Comparison of ENCODE assay signal across 27 cellular contexts in the genomic region with DNA sequence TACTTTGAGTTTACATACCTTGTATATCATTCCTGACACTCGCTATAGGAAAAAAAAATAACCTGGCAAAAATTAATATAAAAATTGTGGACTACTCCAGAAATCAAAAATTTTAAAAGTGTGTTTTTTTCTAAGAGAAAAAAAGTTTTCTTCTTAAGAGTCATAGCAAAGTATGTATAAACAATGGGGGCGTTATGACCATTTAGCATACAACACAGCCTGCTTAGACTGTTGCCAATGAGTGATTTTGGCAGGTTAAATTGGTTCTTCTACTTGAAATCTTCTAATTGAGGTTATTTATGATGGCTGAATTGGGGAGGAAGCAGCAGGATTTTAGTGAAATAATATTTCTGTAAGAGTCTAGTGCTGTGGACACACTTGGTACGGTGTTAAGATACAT.
A peak's percentile ranks its signal among the peaks of the same experiment; 100 is the strongest.
DNase-seq lines count a peak whose midpoint lies in the region; ATAC-seq and TF ChIP-seq lines count a peak whose summit lies in the region.
"Had no signal": no experiment of that assay in that cellular context is flagged by ENCODE, and none has a peak within 500 bp of the region (broad histone marks: within the 10 kb centered on the region; RNA-seq: fewer than 3 reads in every experiment).

No MANE protein-coding gene starts in this region.

- no peak overlapping the region for H2BK5ac ChIP-seq in IMR-90 (ENCODE audit: low read depth, low read length, poor library complexity, severe bottlenecking)

- H2BK20ac ChIP-seq in IMR-90 (ENCODE audit: low read depth, low read length) = 0 out of 2 replicates have a peak overlapping the region, but pooled peaks have one; percentile 49

- H3K18ac ChIP-seq in IMR-90 (ENCODE audit: low read depth, low read length) = peak overlapping the region; percentile 64; the same call in 1 of the 2 replicates

- POLR2A ChIA-PET in IMR-90 (lab: Charles Lee; ENCODE audit: unreplicated experiment) = no interaction called here

- H3K4me3 ChIP-seq in IMR-90 (ENCODE audit: insufficient read depth, low read depth, low read length) (no peak overlapping the region), spleen (no peak overlapping the region)
- H3K4me3 ChIP-seq: A549; BLaER1; BLaER1 treated with 17β-estradiol and CSF1 and Interleukin-3, amounts not matched to agents 10 nM and 100 nM had no signal

- H3K27ac ChIP-seq in IMR-90 (ENCODE audit: insufficient read depth, low read length) (no peak overlapping the region), spleen (no peak overlapping the region)
- H3K27ac ChIP-seq: 22Rv1; A549; BLaER1; BLaER1 treated with 17β-estradiol and CSF1 and Interleukin-3, amounts not matched to agents 10 nM and 100 nM; C4-2B had no signal

- CTCF ChIA-PET in IMR-90 (lab: Yijun Ruan, JAX) = no interaction called here

- TF ChIP-seq RAD21 in IMR-90 (IDR thresholded peaks at IDR 0.05; ENCODE audit: low read length) = no peak

- TF ChIP-seq POLR2A in IMR-90 (IDR thresholded peaks at IDR 0.05; ENCODE audit: low read depth, low read length) = no peak
- TF ChIP-seq POLR2A in spleen (IDR thresholded peaks at IDR 0.05) = no peak

- H3K36me3 ChIP-seq in IMR-90 (ENCODE audit: control insufficient read depth, insufficient read depth, low read length) (no peaks in the 10 kb centered on the region), spleen (no peaks in the 10 kb centered on the region)
- H3K36me3 ChIP-seq: BLaER1; BLaER1 treated with 17β-estradiol and CSF1 and Interleukin-3, amounts not matched to agents 10 nM and 100 nM had no signal

- 0 out of 4 replicates have a peak overlapping the region, but pooled peaks of 1 of the 2 experiments have one; percentile 15 for H4K8ac ChIP-seq in IMR-90 (ENCODE audit: low read depth in 2 of 2, low read length in 2 of 2)

- H3K27me3 ChIP-seq in IMR-90 (ENCODE audit: control insufficient read depth, insufficient read depth, low read length) (no peaks in the 10 kb centered on the region), spleen (replicated peaks in 1 of 7) (no peaks in the 10 kb centered on the region)
- H3K27me3 ChIP-seq: BE2C; BLaER1; BLaER1 treated with 17β-estradiol and CSF1 and Interleukin-3, amounts not matched to agents 10 nM and 100 nM had no signal

- no peak overlapping the region for H3K14ac ChIP-seq in IMR-90 (replicated peaks; ENCODE audit: low read depth, low read length)

- no peak overlapping the region for H2BK15ac ChIP-seq in IMR-90 (ENCODE audit: low read depth, low read length)

- no peak overlapping the region for H2AFZ ChIP-seq in IMR-90 (replicated peaks; ENCODE audit: low read length, poor library complexity)

- H4K91ac ChIP-seq in IMR-90 (ENCODE audit: insufficient read depth, low read depth, low read length) = no peak overlapping the region

- H3K56ac ChIP-seq in IMR-90 (ENCODE audit: extremely low read depth, insufficient read depth, low read length) = no peak overlapping the region

- no peak overlapping the region for H2BK120ac ChIP-seq in IMR-90 (ENCODE audit: low read depth, low read length)

- no peak overlapping the region for H3K23ac ChIP-seq in IMR-90 (ENCODE audit: low read depth, low read length)

- no CpG with 5 or more reads among the region's 3 CpGs for WGBS in IMR-90 (ENCODE audit: extremely low coverage in 2 of 2, insufficient read length in 1 of 2), 2 experiments
- WGBS in spleen, 5 donors = 76 to 91% (median 84%) methylated on average over 3 of the region's 3 CpGs

- no peak overlapping the region; the same call in 1 of the 2 replicates for H3K4ac ChIP-seq in IMR-90 (ENCODE audit: low read depth, low read length)

- no peak overlapping the region for H2AK5ac ChIP-seq in IMR-90 (ENCODE audit: low read depth, low read length)

- H2AK9ac ChIP-seq in IMR-90 (replicated peaks; ENCODE audit: low read depth, low read length, poor library complexity) = no peak overlapping the region

- H3K9me3 ChIP-seq in IMR-90 (ENCODE audit: control insufficient read depth, insufficient read depth, low read length) (no peaks in the 10 kb centered on the region), spleen (no peaks in the 10 kb centered on the region)
- H3K9me3 ChIP-seq: A549; BE2C; BLaER1; BLaER1 treated with 17β-estradiol and CSF1 and Interleukin-3, amounts not matched to agents 10 nM and 100 nM; Caco-2 had no signal

- TF ChIP-seq CTCF in IMR-90 (conservative IDR thresholded peaks at IDR 0.05; ENCODE audit: low read depth, low read length) = no peak
- no peak for TF ChIP-seq CTCF in spleen (IDR thresholded peaks at IDR 0.05 in 8 of 11, conservative IDR thresholded peaks at IDR 0.05 in 3 of 11)

- no peak overlapping the region for H3K9ac ChIP-seq in IMR-90 (ENCODE audit: low read depth, low read length)
- H3K9ac ChIP-seq: BLaER1; BLaER1 treated with 17β-estradiol and CSF1 and Interleukin-3, amounts not matched to agents 10 nM and 100 nM had no signal

- no peaks in the 10 kb centered on the region for H3K79me1 ChIP-seq in IMR-90 (ENCODE audit: low read depth in 1 of 2, low read length in 2 of 2)

- dilution Hi-C loops in IMR-90 (cut with HindIII; ENCODE audit: low sequenced_read_pairs, unreplicated experiment) = no loop called here

- H4K5ac ChIP-seq in IMR-90 (ENCODE audit: low read depth, low read length) = no peak overlapping the region

- H3K4me1 ChIP-seq in IMR-90 (ENCODE audit: control insufficient read depth, insufficient read depth, low read length) (peaks cover 4% of the 10 kb centered on the region), spleen (no peaks in the 10 kb centered on the region)
- H3K4me1 ChIP-seq: A549; BLaER1; BLaER1 treated with 17β-estradiol and CSF1 and Interleukin-3, amounts not matched to agents 10 nM and 100 nM had no signal

- intact Hi-C loops in IMR-90 (cut with micrococcal nuclease) (no loop called here), spleen (cut with DNase I; ENCODE audit: low total_unique reads) (no loop called here)

- no TSS peak for BruUV-seq in IMR-90 (replicated peaks; lab: Mats Ljungman, UMichigan)

- H3K9me1 ChIP-seq in IMR-90 (ENCODE audit: insufficient read depth, low read length) = no peaks in the 10 kb centered on the region

- ATAC-seq in IMR-90 (ENCODE audit: low read depth) = peak; percentile 59
- ATAC-seq: A549; CD8-positive, alpha-beta T cell had no signal

- DNase-seq in IMR-90 = peak; percentile 62
- no peak for DNase-seq in spleen
- DNase-seq: 8988T; ACHN; AML-193; BE2C; C1 segment of cervical spinal cord; Caco-2; Calu3; CD4-positive, alpha-beta memory T cell; CD4-positive, alpha-beta T cell; CD4-positive, CD25-positive, alpha-beta regulatory T cell; CD8-positive, alpha-beta memory T cell; CD8-positive, alpha-beta T cell; COR-L47; DMS 273 treated with DMSO at 0.1 percent for 48 hours; DMS153; DMS53; DMS79; DMS79 treated with DMSO at 0.1 percent for 48 hours; DND-41; EL had no signal

- no peaks in the 10 kb centered on the region for H4K20me1 ChIP-seq in IMR-90 (ENCODE audit: insufficient read depth, low read length)
- H4K20me1 ChIP-seq: BLaER1; BLaER1 treated with 17β-estradiol and CSF1 and Interleukin-3, amounts not matched to agents 10 nM and 100 nM had no signal

- H3K4me2 ChIP-seq in IMR-90 (ENCODE audit: low read depth, low read length) = no peak overlapping the region
- H3K4me2 ChIP-seq: A549; BLaER1; BLaER1 treated with 17β-estradiol and CSF1 and Interleukin-3, amounts not matched to agents 10 nM and 100 nM had no signal

- in situ Hi-C loops in IMR-90 (cut with MboI; ENCODE audit: low sequenced_read_pairs) = loop anchor here (25.0 kb wide), 1 partner anchor 566 kb away; no protein-coding TSS in a partner anchor

TF ChIP-seq in IMR-90, 13 proteins besides CTCF, POLR2A, EP300 and RAD21:
- TF ChIP-seq MAFK (IDR thresholded peaks at IDR 0.05; ENCODE audit: low read depth, low read length) = no peak
- no peak for TF ChIP-seq RCOR1 (IDR thresholded peaks at IDR 0.05; ENCODE audit: insufficient replicate concordance, low read length)
- TF ChIP-seq MXI1 (IDR thresholded peaks at IDR 0.05; ENCODE audit: borderline replicate concordance, low read depth, low read length) = no peak
- TF ChIP-seq, protein P1, sequence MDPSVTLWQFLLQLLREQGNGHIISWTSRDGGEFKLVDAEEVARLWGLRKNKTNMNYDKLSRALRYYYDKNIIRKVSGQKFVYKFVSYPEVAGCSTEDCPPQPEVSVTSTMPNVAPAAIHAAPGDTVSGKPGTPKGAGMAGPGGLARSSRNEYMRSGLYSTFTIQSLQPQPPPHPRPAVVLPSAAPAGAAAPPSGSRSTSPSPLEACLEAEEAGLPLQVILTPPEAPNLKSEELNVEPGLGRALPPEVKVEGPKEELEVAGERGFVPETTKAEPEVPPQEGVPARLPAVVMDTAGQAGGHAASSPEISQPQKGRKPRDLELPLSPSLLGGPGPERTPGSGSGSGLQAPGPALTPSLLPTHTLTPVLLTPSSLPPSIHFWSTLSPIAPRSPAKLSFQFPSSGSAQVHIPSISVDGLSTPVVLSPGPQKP (IDR thresholded peaks at IDR 0.05; ENCODE audit: borderline replicate concordance, low read depth, low read length) = no peak
- TF ChIP-seq BHLHE40 (IDR thresholded peaks at IDR 0.05; ENCODE audit: low read depth, low read length) = no peak
- TF ChIP-seq CHD1 (IDR thresholded peaks at IDR 0.05; ENCODE audit: low read depth, low read length) = no peak
- no peak for TF ChIP-seq SMC3 (IDR thresholded peaks at IDR 0.05; ENCODE audit: low read depth, low read length)
- no peak for TF ChIP-seq RFX5 (IDR thresholded peaks at IDR 0.05; ENCODE audit: low read depth, low read length)
- TF ChIP-seq CEBPB (IDR thresholded peaks at IDR 0.05; ENCODE audit: low read depth, low read length) = no peak
- TF ChIP-seq FOS (IDR thresholded peaks at IDR 0.05; ENCODE audit: low read depth, low read length) = no peak
- TF ChIP-seq, protein P2, sequence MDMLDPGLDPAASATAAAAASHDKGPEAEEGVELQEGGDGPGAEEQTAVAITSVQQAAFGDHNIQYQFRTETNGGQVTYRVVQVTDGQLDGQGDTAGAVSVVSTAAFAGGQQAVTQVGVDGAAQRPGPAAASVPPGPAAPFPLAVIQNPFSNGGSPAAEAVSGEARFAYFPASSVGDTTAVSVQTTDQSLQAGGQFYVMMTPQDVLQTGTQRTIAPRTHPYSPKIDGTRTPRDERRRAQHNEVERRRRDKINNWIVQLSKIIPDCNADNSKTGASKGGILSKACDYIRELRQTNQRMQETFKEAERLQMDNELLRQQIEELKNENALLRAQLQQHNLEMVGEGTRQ (IDR thresholded peaks at IDR 0.05; ENCODE audit: low read depth, low read length) = no peak
- TF ChIP-seq MAZ (IDR thresholded peaks at IDR 0.05; ENCODE audit: borderline replicate concordance, low read depth, low read length) = no peak
- no peak for TF ChIP-seq NFE2L2 (IDR thresholded peaks at IDR 0.05; ENCODE audit: low read depth, low read length)
TF ChIP-seq in IMR-90: peak in this region for 0.
